Comparison of ENCODE assay signal across 1 cellular context in genomic region chr2:162607915-162608314, GRCh38.
TF ChIP-seq lines count a peak whose summit lies in the region.

No MANE protein-coding gene starts in this region.

TF ChIP-seq in HepG2, 621 proteins besides CTCF, POLR2A, EP300 and RAD21 (continued from another document and continues in another):
- TF ChIP-seq ELF1 (CRISPR knock-in tag; IDR thresholded peaks at IDR 0.05) (no peak), NR2F2 (IDR thresholded peaks at IDR 0.05; ENCODE audit: borderline replicate concordance, low read depth) (0 out of 2 replicates have a peak, but pooled peaks have one; percentile 31), ZNF710 (CRISPR knock-in tag; IDR thresholded peaks at IDR 0.05; ENCODE audit: borderline replicate concordance) (no peak), PRDM10 (CRISPR knock-in tag; IDR thresholded peaks at IDR 0.05; ENCODE audit: low read depth) (peak; percentile 74; the same call in 1 of the 2 replicates), NFYB (CRISPR knock-in tag; IDR thresholded peaks at IDR 0.05) (no peak), MLLT10 (CRISPR knock-in tag; IDR thresholded peaks at IDR 0.05) (no peak), ZNF784 (CRISPR knock-in tag; IDR thresholded peaks at IDR 0.05; ENCODE audit: borderline replicate concordance) (no peak), TBX2 (CRISPR knock-in tag; IDR thresholded peaks at IDR 0.05; ENCODE audit: borderline replicate concordance) (no peak), HHEX (CRISPR knock-in tag; IDR thresholded peaks at IDR 0.05) (0 out of 2 replicates have a peak, but pooled peaks have one; percentile 46), ZFY (CRISPR knock-in tag; IDR thresholded peaks at IDR 0.05) (no peak), ZNF513 (CRISPR knock-in tag; conservative IDR thresholded peaks at IDR 0.05) (no peak), ZNF672 (CRISPR knock-in tag; IDR thresholded peaks at IDR 0.05) (no peak), ZNF891 (CRISPR knock-in tag; IDR thresholded peaks at IDR 0.05) (no peak), TFE3 (CRISPR knock-in tag; IDR thresholded peaks at IDR 0.05) (no peak), PRMT3 (CRISPR knock-in tag; IDR thresholded peaks at IDR 0.05; ENCODE audit: borderline replicate concordance, low read depth) (no peak), ZNF607 (CRISPR knock-in tag; IDR thresholded peaks at IDR 0.05; ENCODE audit: borderline replicate concordance) (no peak), ZBTB2 (CRISPR knock-in tag; IDR thresholded peaks at IDR 0.05; ENCODE audit: low read depth) (no peak), HNF1B (CRISPR knock-in tag; IDR thresholded peaks at IDR 0.05) (no peak), FOXJ3 (CRISPR knock-in tag; IDR thresholded peaks at IDR 0.05; ENCODE audit: borderline replicate concordance) (peak; percentile 82; the same call in 1 of the 2 replicates), SIX1 (CRISPR knock-in tag; IDR thresholded peaks at IDR 0.05; ENCODE audit: borderline replicate concordance) (peak; percentile 86; the same call in 1 of the 2 replicates), ZBTB4 (CRISPR knock-in tag; IDR thresholded peaks at IDR 0.05; ENCODE audit: borderline replicate concordance) (no peak), XRCC5 (optimal IDR thresholded peaks at IDR 0.05; ENCODE audit: low read length) (no peak), PHF8 (CRISPR knock-in tag; IDR thresholded peaks at IDR 0.05) (no peak), PAF1 (CRISPR knock-in tag; IDR thresholded peaks at IDR 0.05) (no peak), KAT7 (CRISPR knock-in tag; IDR thresholded peaks at IDR 0.05; ENCODE audit: borderline replicate concordance) (no peak), NFE2L2 (IDR thresholded peaks at IDR 0.05; ENCODE audit: low read length) (no peak), KDM6A (CRISPR knock-in tag; IDR thresholded peaks at IDR 0.05; ENCODE audit: low read depth) (peak; percentile 85), PITX1 (CRISPR knock-in tag; IDR thresholded peaks at IDR 0.05) (no peak), ZNF547 (CRISPR knock-in tag; IDR thresholded peaks at IDR 0.05) (no peak), FOXA1 (IDR thresholded peaks at IDR 0.05) (peak; percentile 89), FOXA1 (CRISPR knock-in tag; IDR thresholded peaks at IDR 0.05) (peak; percentile 70), ZNF446 (CRISPR knock-in tag; IDR thresholded peaks at IDR 0.05) (no peak), DMAP1 (CRISPR knock-in tag; IDR thresholded peaks at IDR 0.05) (no peak), MIER2 (CRISPR knock-in tag; IDR thresholded peaks at IDR 0.05) (no peak), SPEN (CRISPR knock-in tag; IDR thresholded peaks at IDR 0.05; ENCODE audit: low read depth) (no peak), KLF16 (CRISPR knock-in tag; IDR thresholded peaks at IDR 0.05) (peak in 1 of 2 experiments; percentile 68; a peak in 1 of 4 replicates), NFE2 (CRISPR knock-in tag; IDR thresholded peaks at IDR 0.05) (no peak), ZNF281 (CRISPR knock-in tag; IDR thresholded peaks at IDR 0.05; ENCODE audit: borderline replicate concordance) (no peak), XBP1 (CRISPR knock-in tag; IDR thresholded peaks at IDR 0.05) (no peak)
